8 cellular contexts compared by ENCODE assay signal in the genomic region with DNA sequence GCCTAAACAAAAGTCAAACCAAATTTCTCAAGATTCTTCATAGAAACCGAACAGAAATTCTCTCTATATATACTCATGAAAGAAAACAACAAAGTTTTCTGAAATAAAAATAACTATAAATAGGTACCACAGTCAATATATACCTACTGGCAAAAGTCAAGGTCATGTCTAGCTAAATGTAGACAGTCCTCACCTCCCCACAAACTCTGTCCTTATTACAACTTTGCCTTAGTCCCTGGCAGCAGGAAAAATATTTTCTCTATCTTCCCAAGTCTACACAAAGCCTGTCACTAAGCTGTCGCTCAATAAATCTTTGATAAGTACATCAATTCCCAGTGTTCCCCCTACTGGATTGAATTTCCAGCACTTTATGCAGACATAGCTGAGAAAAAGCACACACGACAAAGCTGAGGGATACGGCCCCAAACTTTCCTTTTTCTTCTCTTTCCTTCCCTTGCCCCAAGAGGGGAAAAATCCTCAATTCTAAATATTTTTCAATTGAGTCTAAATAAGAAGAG. TPM values are rescaled to one million over a fixed set of nuclear protein-coding genes. Genes with fewer than 3 reads are reported as not detected.
DNase-seq lines count a peak whose midpoint lies in the region; ATAC-seq and TF ChIP-seq lines count a peak whose summit lies in the region.

No MANE protein-coding gene starts in this region.

- TF ChIP-seq CTCF in CD8-positive, alpha-beta T cell (IDR thresholded peaks at IDR 0.05) = no peak
- TF ChIP-seq CTCF in OCI-LY3 (IDR thresholded peaks at IDR 0.05; ENCODE audit: low read depth, low read length) (no peak), endothelial cell (IDR thresholded peaks at IDR 0.05; ENCODE audit: unreplicated experiment) (no peak), parathyroid adenoma (IDR thresholded peaks at IDR 0.05) (no peak)

- no peak overlapping the region for H3K4me3 ChIP-seq in CD8-positive, alpha-beta T cell (ENCODE audit: low read depth, low read length)
- no peak overlapping the region for H3K4me3 ChIP-seq in OCI-LY3 (ENCODE audit: low read length)
- no peak overlapping the region for H3K4me3 ChIP-seq in parathyroid adenoma (ENCODE audit: low read depth, low read length)

- no peaks in the 10 kb centered on the region for H3K36me3 ChIP-seq in CD8-positive, alpha-beta T cell (ENCODE audit: insufficient read depth, low read length)
- H3K36me3 ChIP-seq in OCI-LY3 (replicated peaks; ENCODE audit: low read depth, low read length) = peaks cover 9% of the 10 kb centered on the region
- no peaks in the 10 kb centered on the region for H3K36me3 ChIP-seq in parathyroid adenoma (ENCODE audit: control insufficient read depth, insufficient read depth, low read length)

- H3K9me3 Mint-ChIP-seq in CD8-positive, alpha-beta T cell = peaks cover 4% of the 10 kb centered on the region
- no peaks in the 10 kb centered on the region for H3K9me3 Mint-ChIP-seq in endothelial cell (ENCODE audit: unreplicated experiment)

- peaks cover 16% of the 10 kb centered on the region for H3K36me3 Mint-ChIP-seq in CD8-positive, alpha-beta T cell
- H3K36me3 Mint-ChIP-seq in endothelial cell (ENCODE audit: low read depth, unreplicated experiment) = peaks cover 10% of the 10 kb centered on the region

- peaks cover 63% of the 10 kb centered on the region for H3K4me1 Mint-ChIP-seq in CD8-positive, alpha-beta T cell (ENCODE audit: low read depth)
- peaks cover 54% of the 10 kb centered on the region for H3K4me1 Mint-ChIP-seq in endothelial cell (ENCODE audit: unreplicated experiment)

- intact Hi-C loops in CD8-positive, alpha-beta T cell (cut with DNase I, micrococcal nuclease) = loop anchor here (2.0 to 10.0 kb wide), 6 partner anchors 106 to 1672 kb away; a partner anchor contains a TSS

- no peaks in the 10 kb centered on the region for H3K27me3 Mint-ChIP-seq in CD8-positive, alpha-beta T cell (ENCODE audit: low read depth)
- H3K27me3 Mint-ChIP-seq in endothelial cell (ENCODE audit: unreplicated experiment) = peaks cover 8% of the 10 kb centered on the region

- POLR2A ChIA-PET in CD8-positive, alpha-beta T cell (lab: Charles Lee) = no interaction called here

- peak overlapping the region; percentile 91 for H3K27ac ChIP-seq in CD8-positive, alpha-beta T cell (ENCODE audit: low read depth, low read length)
- no peak overlapping the region for H3K27ac ChIP-seq in OCI-LY3 (ENCODE audit: low read length)
- peak overlapping the region; percentile 75 for H3K27ac ChIP-seq in parathyroid adenoma

- no peaks in the 10 kb centered on the region for H3K9me3 ChIP-seq in CD8-positive, alpha-beta T cell (ENCODE audit: low read length)
- no peaks in the 10 kb centered on the region for H3K9me3 ChIP-seq in OCI-LY3 (ENCODE audit: insufficient read depth, low read length)
- H3K9me3 ChIP-seq in parathyroid adenoma (ENCODE audit: control insufficient read depth, low read length) = no peaks in the 10 kb centered on the region

- peak overlapping the region; percentile 98 for H3K27ac Mint-ChIP-seq in CD8-positive, alpha-beta T cell
- peak overlapping the region; percentile 79 for H3K27ac Mint-ChIP-seq in endothelial cell (ENCODE audit: unreplicated experiment)

- no peak for DNase-seq in CD8-positive, alpha-beta T cell
- DNase-seq in endothelial cell (ENCODE audit: low spot score) = no peak
- no peak for DNase-seq in DMS 273 treated with DMSO at 0.1 percent for 48 hours (lab: John Stamatoyannopoulos, UW)
- DNase-seq in GOT3 (lab: John Stamatoyannopoulos, UW) = no peak

- CTCF ChIA-PET in CD8-positive, alpha-beta T cell (lab: Charles Lee) = interaction anchor here (0.6 to 2.0 kb wide), 5 partner anchors 15 to 107 kb away, joined by 3 to 5 read pairs (median 3); no protein-coding TSS in a partner anchor

- H3K4me1 ChIP-seq in CD8-positive, alpha-beta T cell (ENCODE audit: insufficient read depth, low read length) = peaks cover 40% of the 10 kb centered on the region
- H3K4me1 ChIP-seq in OCI-LY3 (ENCODE audit: low read length) = peaks cover 38% of the 10 kb centered on the region
- peaks cover 12% of the 10 kb centered on the region for H3K4me1 ChIP-seq in parathyroid adenoma

- ATAC-seq in CD8-positive, alpha-beta T cell = no peak
- ATAC-seq in GM19351 (IDR thresholded peaks at IDR 0.05; ENCODE audit: unreplicated experiment) (no peak), HG03460 (IDR thresholded peaks at IDR 0.05; ENCODE audit: unreplicated experiment) (no peak)

- H3K9ac ChIP-seq in OCI-LY3 (ENCODE audit: low read length) (no peak overlapping the region), parathyroid adenoma (no peak overlapping the region)

- H3K79me2 ChIP-seq in OCI-LY3 (ENCODE audit: low read length) (peaks cover 70% of the 10 kb centered on the region), parathyroid adenoma (peaks cover 50% of the 10 kb centered on the region)

- H3K4me2 ChIP-seq in OCI-LY3 (ENCODE audit: low read length) (peak overlapping the region; percentile 97), parathyroid adenoma (ENCODE audit: low read length) (peak overlapping the region; percentile 87)

- H3K27me3 ChIP-seq in CD8-positive, alpha-beta T cell (ENCODE audit: insufficient read depth, low read length) = no peaks in the 10 kb centered on the region
- H3K27me3 ChIP-seq in OCI-LY3 (ENCODE audit: low read depth, low read length) (no peaks in the 10 kb centered on the region), parathyroid adenoma (ENCODE audit: control insufficient read depth, insufficient read depth, low read length) (no peaks in the 10 kb centered on the region)

- peaks cover 60% of the 10 kb centered on the region for H4K20me1 ChIP-seq in OCI-LY3 (ENCODE audit: insufficient read depth, low read length)

- H2AFZ ChIP-seq in OCI-LY3 (ENCODE audit: low read depth, low read length) (no peak overlapping the region), parathyroid adenoma (no peak overlapping the region)

- H3K4me3 Mint-ChIP-seq in CD8-positive, alpha-beta T cell = peak overlapping the region; percentile 99
- H3K4me3 Mint-ChIP-seq in endothelial cell (ENCODE audit: unreplicated experiment) = peak overlapping the region; percentile 96

RNA-seq across cellular contexts. Expression of a gene that starts 2.7 kb away (rescaled TPM):
- total RNA-seq in CD8-positive, alpha-beta T cell = 100 to 1,000 TPM; 102 to 104 TPM
- total RNA-seq in endothelial cell (ENCODE audit: unreplicated experiment) = 89.7 TPM
